Comparison of ENCODE assay signal across 8 cellular contexts in the genomic region with DNA sequence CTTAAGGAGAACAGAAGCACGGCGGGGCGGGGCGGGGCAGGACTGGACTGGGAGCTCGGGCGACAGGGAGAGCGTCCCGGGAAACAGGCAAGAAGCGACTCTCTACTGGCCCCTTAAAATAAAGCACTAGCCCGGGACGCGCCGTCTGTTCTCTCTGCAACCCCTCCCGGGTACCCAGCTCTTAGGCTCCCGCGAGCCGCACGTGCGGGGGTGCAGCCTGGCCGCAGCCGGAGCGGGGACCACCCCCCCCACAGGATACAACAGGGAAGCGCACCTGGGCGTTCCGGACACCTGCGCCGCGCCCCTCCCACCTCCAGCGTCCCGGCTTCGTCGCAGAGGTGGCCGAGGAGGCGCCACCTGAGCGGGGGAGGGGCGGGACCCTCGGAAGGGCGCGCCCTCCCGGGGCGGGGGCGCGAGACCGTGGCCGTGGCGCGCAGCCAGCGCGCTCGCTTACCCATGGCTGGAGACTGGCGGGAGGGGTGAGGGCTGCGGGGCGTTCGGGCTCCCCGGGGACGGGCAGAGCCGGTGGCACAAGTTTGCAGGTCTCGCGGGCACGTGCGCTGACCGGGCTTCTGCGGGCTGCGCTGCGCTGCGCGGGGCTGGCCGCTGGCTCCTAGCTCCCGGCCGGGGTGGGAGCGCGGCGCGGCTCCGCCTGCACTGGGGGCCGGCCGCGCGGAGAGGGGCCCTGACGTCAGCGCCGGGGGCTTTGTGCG.
A peak's percentile ranks its signal among the peaks of the same experiment; 100 is the strongest.
DNase-seq lines count a peak whose midpoint lies in the region; ATAC-seq and TF ChIP-seq lines count a peak whose summit lies in the region.

No MANE protein-coding gene starts in this region.

- no peak for TF ChIP-seq CTCF in BE2C (IDR thresholded peaks at IDR 0.05; ENCODE audit: low read depth, low read length)
- no peak for TF ChIP-seq CTCF in heart left ventricle (IDR thresholded peaks at IDR 0.05)
- no peak for TF ChIP-seq CTCF in progenitor cell of endocrine pancreas (IDR thresholded peaks at IDR 0.05; ENCODE audit: unreplicated experiment)

- H3K9me3 ChIP-seq in BE2C (no peaks in the 10 kb centered on the region), HUES48 (ENCODE audit: control insufficient read depth, insufficient read depth, low read length) (no peaks in the 10 kb centered on the region), heart left ventricle (no peaks in the 10 kb centered on the region)

- no peak for TF ChIP-seq POLR2A in heart left ventricle (IDR thresholded peaks at IDR 0.05)

- peaks cover 76% of the 10 kb centered on the region for H3K27me3 Mint-ChIP-seq in activated T-cell treated with anti-CD3 and anti-CD28 coated beads, Interleukin-2, amount 50 U/mL, for 72 hours (ENCODE audit: low read depth)
- no peaks in the 10 kb centered on the region for H3K27me3 Mint-ChIP-seq in progenitor cell of endocrine pancreas

- H3K36me3 ChIP-seq in BE2C = no peaks in the 10 kb centered on the region
- H3K36me3 ChIP-seq in HUES48 (ENCODE audit: control insufficient read depth, insufficient read depth, low read length) = peaks cover 21% of the 10 kb centered on the region
- H3K36me3 ChIP-seq in heart left ventricle = no peaks in the 10 kb centered on the region

- H3K36me3 Mint-ChIP-seq in activated T-cell treated with anti-CD3 and anti-CD28 coated beads, Interleukin-2, amount 50 U/mL, for 72 hours (ENCODE audit: insufficient read depth in 2 of 2) = no peaks in the 10 kb centered on the region
- peaks cover 4% of the 10 kb centered on the region for H3K36me3 Mint-ChIP-seq in progenitor cell of endocrine pancreas (ENCODE audit: insufficient read depth)

- H3K9me3 Mint-ChIP-seq in activated T-cell treated with anti-CD3 and anti-CD28 coated beads, Interleukin-2, amount 50 U/mL, for 72 hours = no peaks in the 10 kb centered on the region
- H3K9me3 Mint-ChIP-seq in progenitor cell of endocrine pancreas (ENCODE audit: low read depth) = peaks cover 4% of the 10 kb centered on the region

- H3K4me1 Mint-ChIP-seq in activated T-cell treated with anti-CD3 and anti-CD28 coated beads, Interleukin-2, amount 50 U/mL, for 72 hours (ENCODE audit: low read depth) = peaks cover 5% of the 10 kb centered on the region
- peaks cover 1% of the 10 kb centered on the region for H3K4me1 Mint-ChIP-seq in progenitor cell of endocrine pancreas (ENCODE audit: low read depth)

- no peaks in the 10 kb centered on the region for H3K27me3 ChIP-seq in BE2C
- no peaks in the 10 kb centered on the region for H3K27me3 ChIP-seq in HUES48 (ENCODE audit: control insufficient read depth, insufficient read depth, low read length)
- peaks cover 0 to 82% (median 0%) of the 10 kb centered on the region in 9 donors for H3K27me3 ChIP-seq in heart left ventricle

- peak; percentile 32 to 34 for ATAC-seq in activated T-cell treated with anti-CD3 and anti-CD28 coated beads, Interleukin-2, amount 50 U/mL, for 72 hours (replicated peaks in 1 of 2)
- peak in 3 of 4 donors; percentile 37 to 71 (median 54) for ATAC-seq in heart left ventricle
- ATAC-seq in GM21515 (IDR thresholded peaks at IDR 0.05; ENCODE audit: unreplicated experiment) = no peak
- no peak for ATAC-seq in HG03135 (IDR thresholded peaks at IDR 0.05; ENCODE audit: unreplicated experiment)

- WGBS in heart left ventricle, 4 donors = 0 to 3% (median 1%) methylated on average over 36 to 83 of the region's 83 CpGs

- H3K27ac Mint-ChIP-seq in activated T-cell treated with anti-CD3 and anti-CD28 coated beads, Interleukin-2, amount 50 U/mL, for 72 hours = no peak overlapping the region
- peak overlapping the region; percentile 93 for H3K27ac Mint-ChIP-seq in progenitor cell of endocrine pancreas

- DNase-seq in BE2C (peak; percentile 63), heart left ventricle (peak in 3 of 5 donors; percentile 27 to 56 (median 30)), progenitor cell of endocrine pancreas (ENCODE audit: low spot score, unreplicated experiment) (peak; percentile 27), UCSD-AML1 (lab: John Stamatoyannopoulos, UW; ENCODE audit: unreplicated experiment) (no peak)
- peak; percentile 1 to 2 for DNase-seq in activated T-cell treated with anti-CD3 and anti-CD28 coated beads, Interleukin-2, amount 50 U/mL, for 72 hours

- H3K27ac ChIP-seq in HUES48 (ENCODE audit: low read depth, low read length) = peak overlapping the region; percentile 74
- no peak overlapping the region for H3K27ac ChIP-seq in heart left ventricle

- peak overlapping the region; percentile 49 to 66 for H3K4me3 Mint-ChIP-seq in activated T-cell treated with anti-CD3 and anti-CD28 coated beads, Interleukin-2, amount 50 U/mL, for 72 hours
- H3K4me3 Mint-ChIP-seq in progenitor cell of endocrine pancreas (ENCODE audit: low read depth) = peak overlapping the region; percentile 83

- H3K4me1 ChIP-seq in BE2C = peaks cover 10% of the 10 kb centered on the region
- peaks cover 70% of the 10 kb centered on the region for H3K4me1 ChIP-seq in HUES48 (ENCODE audit: control insufficient read depth, insufficient read depth, low read length)
- H3K4me1 ChIP-seq in heart left ventricle = peaks cover 0 to 16% (median 0%) of the 10 kb centered on the region in 12 donors

- H3K4me3 ChIP-seq in BE2C (ENCODE audit: low read depth, low read length) (peak overlapping the region; percentile 74), HUES48 (ENCODE audit: low read depth, low read length) (peak overlapping the region; percentile 79), heart left ventricle (peak overlapping the region; percentile 4 to 63 (median 56))

- intact Hi-C loops in heart left ventricle (cut with DNase I) = no loop called here

- H3K9ac ChIP-seq in HUES48 (ENCODE audit: low read depth, low read length) = peak overlapping the region; percentile 80

Comparison
In these comparisons a context has a peak if more than half of its experiments do, and no peak if none do; other contexts are left out.
1. ATAC-seq: peak in activated T-cell treated with anti-CD3 and anti-CD28 coated beads, Interleukin-2, amount 50 U/mL, for 72 hours (2 of 2) and heart left ventricle (3 of 4); none in GM21515 (single experiment) and HG03135 (single experiment).
2. Peak in every context shown above with its lines, with median percentiles within 50 percentile points of each other: H3K4me3 ChIP-seq.